In the genomic region with DNA sequence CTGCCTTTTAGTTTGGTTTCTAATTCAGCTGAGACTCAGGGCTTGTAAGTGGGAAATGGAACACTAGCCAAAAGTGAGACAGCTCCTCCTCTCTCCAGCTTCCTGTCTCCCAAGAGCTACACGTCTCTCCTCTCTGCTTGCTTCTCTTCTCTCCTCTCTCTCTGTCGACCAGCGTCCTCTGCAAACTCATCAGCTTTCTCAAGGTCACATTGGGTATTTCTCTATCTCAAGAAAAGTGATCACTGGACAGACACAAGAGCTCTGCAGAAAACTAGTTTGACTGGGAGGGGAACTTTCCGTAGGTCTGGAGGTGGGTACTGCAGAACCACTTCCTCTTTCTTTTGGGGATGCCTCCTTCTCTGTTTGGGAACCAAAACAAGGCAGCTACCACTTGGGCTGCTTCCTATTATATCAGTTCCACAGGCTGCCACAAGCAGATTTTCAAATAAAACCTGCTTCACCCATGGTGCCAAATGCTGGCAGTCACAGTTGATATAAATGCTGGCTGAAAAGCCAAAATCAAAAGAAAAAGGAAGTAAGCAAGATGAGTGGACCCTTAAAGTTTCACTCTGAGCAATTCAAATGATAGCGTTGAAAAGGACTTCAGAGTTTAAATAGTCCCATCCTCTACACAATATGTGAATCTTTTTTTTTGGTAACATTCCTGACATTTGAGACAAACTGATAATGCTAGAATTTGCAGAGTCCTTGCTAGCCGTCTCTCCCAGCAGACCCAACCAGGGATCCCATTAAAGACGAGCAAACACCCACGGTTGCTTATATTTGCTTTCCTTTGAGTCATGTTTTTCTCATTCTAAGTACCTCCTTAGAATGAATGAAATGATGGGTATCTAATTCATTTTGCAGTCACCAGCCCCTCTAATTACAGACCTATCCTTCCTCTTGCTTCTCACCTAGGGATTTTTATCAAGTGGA, we compare ENCODE assay signal across 8 cellular contexts. TPM values are rescaled to one million over a fixed set of nuclear protein-coding genes. Genes with fewer than 3 reads are reported as not detected.
DNase-seq lines count a peak whose midpoint lies in the region; ATAC-seq, FAIRE-seq and TF ChIP-seq lines count a peak whose summit lies in the region.
"Had no signal": no experiment of that assay in that cellular context is flagged by ENCODE, and none has a peak within 500 bp of the region (broad histone marks: within the 10 kb centered on the region; RNA-seq: fewer than 3 reads in every experiment).

No MANE protein-coding gene starts in this region.

- H3K9ac ChIP-seq in GM12878 (ENCODE audit: control insufficient read depth, insufficient read depth, low read length), result peak overlapping the region; percentile 45; the same call in 1 of the 2 replicates

- TF ChIP-seq CTCF in GM13977 (IDR thresholded peaks at IDR 0.05; ENCODE audit: extremely low read depth, insufficient read depth, missing control alignments) (no peak), GM12878 (IDR thresholded peaks at IDR 0.05 in 2 of 3, conservative IDR thresholded peaks at IDR 0.05 in 1 of 3; ENCODE audit: control insufficient read depth in 2 of 3, extremely low read depth in 1 of 3, insufficient read depth in 1 of 3, low read depth in 3 of 3, low read length in 3 of 3) (no peak)

- DNase-seq in GM13977 (ENCODE audit: low spot score) (peak; percentile 74), KG1 (lab: John Stamatoyannopoulos, UW) (peak; percentile 21), GM12878 (ENCODE audit: low read depth, low spot score) (peak; percentile 66), myocyte (ENCODE audit: low read depth) (peak; percentile 37), COR-L47 (lab: John Stamatoyannopoulos, UW) (no peak), NCI-H1417 treated with DMSO at 0.1 percent for 48 hours (lab: John Stamatoyannopoulos, UW) (no peak)

- H3K27ac ChIP-seq in GM12878 (ENCODE audit: control insufficient read depth, insufficient read depth), result peak overlapping the region; percentile 82

- peaks cover 9% of the 10 kb centered on the region; the same call in 1 of the 2 replicates for H3K4me1 ChIP-seq in GM12878 (ENCODE audit: control insufficient read depth, insufficient read depth, low read length)

- H3K4me2 ChIP-seq in GM12878 (ENCODE audit: control insufficient read depth, insufficient read depth), result peak overlapping the region; percentile 84

- TF ChIP-seq POLR2A in GM12878 (IDR thresholded peaks at IDR 0.05; ENCODE audit: low read depth, low read length), result no peak

- peak; percentile 56 to 80 for TF ChIP-seq EP300 in GM12878 (IDR thresholded peaks at IDR 0.05; ENCODE audit: borderline replicate concordance in 1 of 2, control insufficient read depth in 1 of 2, low read depth in 2 of 2, low read length in 2 of 2)

- in situ Hi-C loops in GM13977 (cut with MboI; ENCODE audit: low pct_unique_long_range_greater_than_20kb, low sequenced_read_pairs, unreplicated experiment) (no loop called here), GM12878 (cut with MboI) (no loop called here)

- CTCF ChIA-PET in GM12878 (lab: Yijun Ruan, JAX), result interaction anchor here (0.7 to 1.6 kb wide), 6 partner anchors 8 to 268 kb away, joined by 3 to 5 read pairs (median 4); no protein-coding TSS in a partner anchor

- ATAC-seq in GM21528 (IDR thresholded peaks at IDR 0.05; ENCODE audit: low FRiP score, unreplicated experiment) (peak; percentile 95), GM12878 (peak; percentile 97)

- H3K4me3 ChIP-seq in GM12878, result peak overlapping the region; percentile 43; the same call in 1 of the 2 replicates

- WGBS in GM12878 (ENCODE audit: insufficient coverage, insufficient replicate concordance, low lambda C conversion rate, missing lambda C conversion rate), result 2% methylated on average over 8 of the region's 8 CpGs

- TF ChIP-seq RAD21 in GM12878 (IDR thresholded peaks at IDR 0.05; ENCODE audit: insufficient read depth, low read depth, low read length), result no peak

- POLR2A ChIA-PET in GM12878 (lab: Charles Lee), result interaction anchor here (0.5 to 2.0 kb wide), 5 partner anchors 9 to 863 kb away, joined by 4 to 6 read pairs (median 6); partner anchors contain the start of gene CNOT10

- BruUV-seq in GM12878 (replicated peaks; lab: Mats Ljungman, UMichigan), result no TSS peak

- H2AFZ ChIP-seq in GM12878 (ENCODE audit: control insufficient read depth, low read depth, low read length), result peak overlapping the region; percentile 84

- H3K79me2 ChIP-seq in GM12878 (ENCODE audit: control insufficient read depth, insufficient read depth, low read length), result no peaks in the 10 kb centered on the region

- SMC1A ChIA-PET in GM12878 (lab: Charles Lee; ENCODE audit: uncharacterized antibody, unreplicated experiment), result interaction anchor here (0.6 to 2.6 kb wide), 8 partner anchors 9 to 1486 kb away, joined by 3 to 19 read pairs (median 4); no protein-coding TSS in a partner anchor

- no peaks in the 10 kb centered on the region for H3K27me3 ChIP-seq in GM12878 (replicated peaks in 1 of 2; ENCODE audit: control insufficient read depth in 2 of 2, insufficient read depth in 2 of 2, low read length in 1 of 2)

- intact Hi-C loops in GM12878 (cut with micrococcal nuclease; ENCODE audit: unreplicated experiment), result loop anchor here (5.0 kb wide), 1 partner anchor 66 kb away; no protein-coding TSS in a partner anchor

- H3K36me3 ChIP-seq in GM12878 (ENCODE audit: control insufficient read depth in 2 of 2, insufficient read depth in 2 of 2, low read length in 1 of 2), result no peaks in the 10 kb centered on the region

- RAD21 ChIA-PET in GM12878 (lab: Charles Lee; ENCODE audit: unreplicated experiment), result interaction anchor here (0.8 to 3.3 kb wide), 7 partner anchors 8 to 107 kb away, joined by 3 to 14 read pairs (median 5); partner anchors contain the start of gene CNOT10

- peak; percentile 89 for FAIRE-seq in GM12878 (lab: Jason Lieb, UNC)
- FAIRE-seq: TTC549 had no signal

- H4K20me1 ChIP-seq in GM12878 (ENCODE audit: control insufficient read depth, insufficient read depth), result no peaks in the 10 kb centered on the region

- H3K9me3 ChIP-seq in GM12878 (replicated peaks; ENCODE audit: control insufficient read depth, insufficient read depth, low read length), result no peaks in the 10 kb centered on the region

TF ChIP-seq in GM12878, 131 proteins besides CTCF, POLR2A, EP300 and RAD21 (continues in another document):
- TF ChIP-seq MLLT1 (IDR thresholded peaks at IDR 0.05), result 0 out of 2 replicates have a peak, but pooled peaks have one; percentile 54
- no peak for TF ChIP-seq CREB1 (IDR thresholded peaks at IDR 0.05; ENCODE audit: low read depth)
- TF ChIP-seq MTA3 (IDR thresholded peaks at IDR 0.05; ENCODE audit: borderline replicate concordance, low read length), result peak; percentile 80
- TF ChIP-seq LARP7 (IDR thresholded peaks at IDR 0.05), result no peak
- TF ChIP-seq FOXM1 (IDR thresholded peaks at IDR 0.05; ENCODE audit: low read depth, low read length), result 0 out of 2 replicates have a peak, but pooled peaks have one; percentile 56
- TF ChIP-seq NKRF (conservative IDR thresholded peaks at IDR 0.05), result 0 out of 2 replicates have a peak, but pooled peaks have one; percentile 32
- peak; percentile 12 for TF ChIP-seq MEF2B (IDR thresholded peaks at IDR 0.05; ENCODE audit: partially characterized antibody, poor library complexity, severe bottlenecking)
- no peak for TF ChIP-seq RAD51 (IDR thresholded peaks at IDR 0.05)
- peak; percentile 31; the same call in 1 of the 2 replicates for TF ChIP-seq MXI1 (IDR thresholded peaks at IDR 0.05; ENCODE audit: low read depth, low read length)

RNA-seq across cellular contexts. Expression of gene DYNC1LI1, which starts 7.2 kb away (rescaled TPM):
- 41.3 and 43.7 TPM in 2 replicates for total RNA-seq in GM12878 (2013; cell fraction: nucleolus; rRNA removed)
- total RNA-seq in GM12878 (2014; rRNA removed) (26.5 and 30.8 TPM in 2 replicates), GM12878 (2014; rRNA removed; fragmentation: Illumina TruSeq; extraction: Trizol) (34.4 and 36.5 TPM in 2 replicates), GM12878 (2021) (29.7 and 32.0 TPM in 2 replicates), myocyte (37.9 and 42.3 TPM in 2 replicates)
- 8.9 TPM for polyA plus RNA-seq in GM12878 (2011; ENCODE audit: low read depth)
- polyA plus RNA-seq in GM12878 (2011; rRNA removed) (51.7 and 83.7 TPM in 2 replicates), GM12878 (2014; fragmentation: Illumina TruSeq; extraction: Trizol) (32.0 and 40.8 TPM in 2 replicates), GM12878 (2014; fragmentation: Nextera tagmentation; extraction: Ambion mirVana) (10 to 100 TPM; 11.5 to 17.0 TPM), GM12878 (2014; rRNA removed) (28.1 and 30.1 TPM in 2 replicates), GM12878 (2016; fragmentation: Nextera tagmentation; extraction: Ambion mirVana) (10 to 100 TPM; 36.8 to 37.6 TPM)
- 15.4 and 18.0 TPM in 2 replicates for polyA plus RNA-seq in GM12878 (2011; cell fraction: cytosol; rRNA removed)
- polyA plus RNA-seq in GM12878 (2011; cell fraction: nucleus; rRNA removed), result 14.5 and 21.8 TPM in 2 replicates
- 15.3 and 19.8 TPM in 2 replicates for polyA plus RNA-seq in GM12878 (2012)
- 20.3 and 21.6 TPM in 2 replicates for polyA minus RNA-seq in GM12878 (2011; rRNA and poly(A)+ RNA removed)
- 9.6 and 12.0 TPM in 2 replicates for polyA minus RNA-seq in GM12878 (2011; cell fraction: cytosol; rRNA and poly(A)+ RNA removed)
- polyA minus RNA-seq in GM12878 (2011; cell fraction: nucleus; rRNA and poly(A)+ RNA removed), result 30.8 and 67.1 TPM in 2 replicates
- 17.6 TPM for polyA plus RNA-seq in myocyte (2012)

Comparison
In these comparisons a context has a peak if more than half of its experiments do, and no peak if none do; other contexts are left out.
1. DNase-seq: peak in GM13977 (single experiment), KG1 (single experiment), GM12878 (single experiment) and myocyte (single experiment); none in COR-L47 (single experiment) and NCI-H1417 treated with DMSO at 0.1 percent for 48 hours (single experiment).